ENCODE assay signal across 28 cellular contexts in the genomic region with DNA sequence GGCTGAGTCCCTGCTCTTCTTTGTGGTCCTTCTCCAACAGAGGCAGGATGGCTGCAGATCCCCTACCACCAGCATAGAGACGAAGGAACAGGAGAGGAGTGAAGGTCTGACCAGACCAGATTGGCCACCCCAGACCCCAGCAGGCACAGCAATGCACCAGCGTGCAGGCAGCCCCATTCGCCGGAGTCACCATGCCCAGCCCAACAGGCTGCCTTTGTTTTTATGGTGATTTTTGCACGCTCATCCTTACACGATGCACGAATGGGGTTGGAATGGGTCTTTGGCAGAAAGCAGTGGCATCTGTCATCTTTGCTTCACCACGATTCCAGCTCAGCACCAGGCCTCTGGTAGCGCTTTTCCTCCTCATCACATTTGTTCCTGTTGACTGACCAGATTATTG.
"Had no signal": no experiment of that assay in that cellular context is flagged by ENCODE, and none has a peak within 500 bp of the region (broad histone marks: within the 10 kb centered on the region; RNA-seq: fewer than 3 reads in every experiment).

No MANE protein-coding gene starts in this region.

- H3K36me3 ChIP-seq: adrenal gland, colonic mucosa, WERI-Rb-1 had no signal

- H3K4me1 ChIP-seq: adrenal gland, body of pancreas, colonic mucosa had no signal

- FAIRE-seq: endometrium, endothelial cell of umbilical vein, frontal cortex had no signal

- H3K9me3 ChIP-seq: adrenal gland, body of pancreas, colonic mucosa had no signal

- H3K27ac ChIP-seq: adrenal gland, body of pancreas, colonic mucosa, epithelial cell of prostate, WERI-Rb-1 had no signal

- H3K4me3 ChIP-seq: adrenal gland, body of pancreas, colonic mucosa had no signal

- H3K27me3 ChIP-seq: adrenal gland, body of pancreas, colonic mucosa had no signal

- DNase-seq: activated B cell treated with CpG ODN at 0.5 μM for 24 hours; activated CD4-positive, alpha-beta memory T cell treated with anti-CD3 and anti-CD28 coated beads for 36 hours; activated CD4-positive, alpha-beta T cell treated with anti-CD3 and anti-CD28 coated beads, Interleukin-2, amount 10 ng/mL, durations not matched to agents 24 days and 14 days; activated CD8-positive, alpha-beta memory T cell treated with anti-CD3 and anti-CD28 coated beads, Interleukin-2, amount 10 ng/mL, durations not matched to agents 7 days and 5 days; activated CD8-positive, alpha-beta memory T cell treated with anti-CD3 and anti-CD28 coated beads, Interleukin-2, amount 50 U/mL, for 4 hours; activated CD8-positive, alpha-beta T cell treated with anti-CD3 and anti-CD28 coated beads, Interleukin-2, amount 10 ng/mL, durations not matched to agents 7 days and 5 days; activated effector memory CD4-positive, alpha-beta T cell treated with anti-CD3 and anti-CD28 coated beads, Interleukin-2, amount 50 U/mL, for 16 hours; activated naive CD4-positive, alpha-beta T cell treated with anti-CD3 and anti-CD28 coated beads for 36 hours; activated naive CD8-positive, alpha-beta T cell treated with anti-CD3 and anti-CD28 coated beads for 36 hours; activated naive CD8-positive, alpha-beta T cell treated with anti-CD3 and anti-CD28 coated beads, Interleukin-2, amount 50 U/mL, for 24 hours; activated T-cell treated with anti-CD3 and anti-CD28 coated beads, Interleukin-2, amount 50 U/mL, for 1 hour; activated T-cell treated with anti-CD3 and anti-CD28 coated beads, Interleukin-2, amount 50 U/mL, for 48 hours; adrenal gland; amygdala; aorta; body of pancreas; caudate nucleus; colonic mucosa; effector CD8-positive, alpha-beta T cell; foreskin fibroblast; head of caudate nucleus; T-helper 17 cell; T1000; WERI-Rb-1 had no signal
